16 cellular contexts compared by ENCODE assay signal in the genomic region with DNA sequence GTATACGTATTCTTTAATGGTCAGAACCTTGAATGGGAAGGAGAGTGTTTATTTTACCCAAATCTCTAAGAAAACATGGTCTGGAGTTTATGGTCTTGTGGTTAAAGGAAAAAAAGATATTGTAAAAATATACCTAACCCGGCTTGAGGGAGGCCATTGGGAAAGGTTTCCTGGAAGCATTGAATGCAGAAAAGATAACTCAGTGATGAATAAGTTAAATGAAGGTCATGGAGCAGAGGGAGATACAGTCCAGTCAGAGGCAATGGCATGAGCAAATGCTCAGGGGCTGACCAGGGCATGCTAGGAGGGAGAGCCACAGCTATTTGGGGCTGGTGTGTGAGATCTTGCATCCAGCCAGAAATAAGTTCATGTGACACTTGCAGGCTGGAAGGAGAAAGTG.
"Had no signal": no experiment of that assay in that cellular context is flagged by ENCODE, and none has a peak within 500 bp of the region (broad histone marks: within the 10 kb centered on the region; RNA-seq: fewer than 3 reads in every experiment).

No MANE protein-coding gene starts in this region.

- ATAC-seq: activated T-cell treated with anti-CD3 and anti-CD28 coated beads, Interleukin-2, amount 50 U/mL, for 72 hours; effector memory CD8-positive, alpha-beta T cell; esophagus mucosa; heart right ventricle; lower lobe of right lung; naive thymus-derived CD4-positive, alpha-beta T cell; T-helper 17 cell had no signal

- H3K9me3 ChIP-seq: heart right ventricle, lower lobe of right lung, tibial artery had no signal

- DNase-seq: activated CD4-positive, alpha-beta memory T cell treated with anti-CD3 and anti-CD28 coated beads for 36 hours; activated CD4-positive, alpha-beta T cell treated with anti-CD3 and anti-CD28 coated beads for 48 hours; activated effector memory CD4-positive, alpha-beta T cell treated with anti-CD3 and anti-CD28 coated beads, Interleukin-2, amount 50 U/mL, for 16 hours; activated naive CD4-positive, alpha-beta T cell treated with anti-CD3 and anti-CD28 coated beads, Interleukin-2, amount 10 ng/mL, durations not matched to agents 7 days and 5 days; activated T-cell treated with anti-CD3 and anti-CD28 coated beads, Interleukin-2, amount 50 U/mL, for 72 hours; central memory CD4-positive, alpha-beta T cell; effector memory CD8-positive, alpha-beta T cell; heart right ventricle; kidney; lower lobe of right lung; naive thymus-derived CD4-positive, alpha-beta T cell; occipital lobe; stimulated activated CD4-positive, alpha-beta T cell treated with anti-CD3 and anti-CD28 coated beads, Interleukin-12 subunit alpha, Interleukin-12 subunit beta, amount 100 ng/mL, for 4 hours; T-helper 17 cell; tibial artery had no signal

- H3K4me1 ChIP-seq: heart right ventricle, lower lobe of right lung, tibial artery had no signal

- H3K27me3 ChIP-seq: tibial artery had no signal

- H3K27ac ChIP-seq: heart right ventricle, lower lobe of right lung, tibial artery had no signal

- H3K4me3 ChIP-seq: heart right ventricle, lower lobe of right lung, tibial artery had no signal

- H3K36me3 ChIP-seq: heart right ventricle, lower lobe of right lung, tibial artery had no signal
